ENCODE assay signal across 12 cellular contexts in genomic region chr3:107217161-107217560, GRCh38.
DNase-seq lines count a peak whose midpoint lies in the region; FAIRE-seq and TF ChIP-seq lines count a peak whose summit lies in the region.
"Had no signal": no experiment of that assay in that cellular context is flagged by ENCODE, and none has a peak within 500 bp of the region (broad histone marks: within the 10 kb centered on the region; RNA-seq: fewer than 3 reads in every experiment).

No MANE protein-coding gene starts in this region.

- WGBS in spleen, 5 donors: 93 to 99% (median 95%) methylated on average over 5 of the region's 5 CpGs
- 94 to 95% methylated on average over 3 to 5 of the region's 5 CpGs for WGBS in endodermal cell (ENCODE audit: insufficient coverage in 1 of 2, insufficient read length in 1 of 2), 2 experiments

- H3K9me3 Mint-ChIP-seq in astrocyte (ENCODE audit: unreplicated experiment): peaks cover 2% of the 10 kb centered on the region
- no peaks in the 10 kb centered on the region for H3K9me3 Mint-ChIP-seq in endodermal cell
- H3K9me3 Mint-ChIP-seq: stimulated activated effector memory CD8-positive, alpha-beta T cell treated with anti-CD3 and anti-CD28 coated beads, Interleukin-12 subunit alpha, Interleukin-12 subunit beta, amount 100 ng/mL, for 72 hours had no signal

- no peaks in the 10 kb centered on the region for H3K27me3 ChIP-seq in ACC112 (ENCODE audit: insufficient read depth, low read length)
- H3K27me3 ChIP-seq in astrocyte (ENCODE audit: insufficient read depth, low read length): no peaks in the 10 kb centered on the region
- H3K27me3 ChIP-seq in spleen (replicated peaks in 1 of 7): no peaks in the 10 kb centered on the region
- H3K27me3 ChIP-seq in endodermal cell (ENCODE audit: control insufficient read depth, insufficient read depth, low read length, poor library complexity, severe bottlenecking): no peaks in the 10 kb centered on the region
- H3K27me3 ChIP-seq: BLaER1 had no signal

- peaks cover 36% of the 10 kb centered on the region for H3K4me1 Mint-ChIP-seq in astrocyte (ENCODE audit: low read depth, unreplicated experiment)
- H3K4me1 Mint-ChIP-seq in endodermal cell: no peaks in the 10 kb centered on the region

- DNase-seq in HS-5 (ENCODE audit: low read depth): peak; percentile 94
- DNase-seq in astrocyte (ENCODE audit: low read depth): peak; percentile 94
- no peak for DNase-seq in NCI-H1105 (lab: John Stamatoyannopoulos, UW)
- no peak for DNase-seq in GM10266 (ENCODE audit: extremely low spot score)
- DNase-seq in spleen: no peak
- no peak for DNase-seq in endodermal cell
- DNase-seq: activated gamma-delta T cell treated with Interleukin-2 at 50 U/mL for 16 hours, NCI-H510A had no signal

- H3K79me2 ChIP-seq in ACC112 (ENCODE audit: control insufficient read depth, insufficient read depth, low read length, unreplicated experiment) (no peaks in the 10 kb centered on the region), astrocyte (ENCODE audit: insufficient read depth, low read length) (no peaks in the 10 kb centered on the region)

- intact Hi-C loops in spleen (cut with DNase I; ENCODE audit: low total_unique reads): no loop called here

- H3K36me3 Mint-ChIP-seq in astrocyte (ENCODE audit: low read depth, unreplicated experiment) (no peaks in the 10 kb centered on the region), endodermal cell (ENCODE audit: low read depth) (no peaks in the 10 kb centered on the region)
- H3K36me3 Mint-ChIP-seq: stimulated activated effector memory CD8-positive, alpha-beta T cell treated with anti-CD3 and anti-CD28 coated beads, Interleukin-12 subunit alpha, Interleukin-12 subunit beta, amount 100 ng/mL, for 72 hours had no signal

- H3K4me1 ChIP-seq in ACC112 (ENCODE audit: control insufficient read depth, insufficient read depth, low read length, unreplicated experiment): peaks cover 60% of the 10 kb centered on the region
- H3K4me1 ChIP-seq in astrocyte (ENCODE audit: insufficient read depth, low read length): peaks cover 29% of the 10 kb centered on the region
- H3K4me1 ChIP-seq in spleen: no peaks in the 10 kb centered on the region
- no peaks in the 10 kb centered on the region for H3K4me1 ChIP-seq in endodermal cell (ENCODE audit: control insufficient read depth, insufficient read depth, low read length)
- H3K4me1 ChIP-seq: BLaER1 had no signal

- H4K20me1 ChIP-seq in astrocyte (ENCODE audit: insufficient read depth, low read length): no peaks in the 10 kb centered on the region
- H4K20me1 ChIP-seq: BLaER1 had no signal

- H3K4me3 Mint-ChIP-seq in astrocyte (ENCODE audit: unreplicated experiment) (no peak overlapping the region), endodermal cell (no peak overlapping the region)
- H3K4me3 Mint-ChIP-seq: stimulated activated effector memory CD8-positive, alpha-beta T cell treated with anti-CD3 and anti-CD28 coated beads, Interleukin-12 subunit alpha, Interleukin-12 subunit beta, amount 100 ng/mL, for 72 hours had no signal

- H2AFZ ChIP-seq in ACC112 (ENCODE audit: low read length, unreplicated experiment) (no peak overlapping the region), astrocyte (ENCODE audit: low read depth, low read length) (no peak overlapping the region)

- H3K36me3 ChIP-seq in ACC112 (ENCODE audit: insufficient read depth, low read length) (no peaks in the 10 kb centered on the region), astrocyte (ENCODE audit: insufficient read depth, low read length) (no peaks in the 10 kb centered on the region), spleen (no peaks in the 10 kb centered on the region), endodermal cell (ENCODE audit: control insufficient read depth, insufficient read depth, low read length) (no peaks in the 10 kb centered on the region)
- H3K36me3 ChIP-seq: BLaER1 had no signal

- H3K4me2 ChIP-seq in astrocyte (ENCODE audit: low read length): peak overlapping the region; percentile 77
- H3K4me2 ChIP-seq: BLaER1 had no signal

- TF ChIP-seq CTCF in astrocyte (IDR thresholded peaks at IDR 0.05; ENCODE audit: insufficient read depth, low read depth, low read length) (no peak), GM10266 (IDR thresholded peaks at IDR 0.05; ENCODE audit: control insufficient read depth, insufficient read depth, low read depth, missing control alignments) (no peak), spleen (IDR thresholded peaks at IDR 0.05 in 8 of 11, conservative IDR thresholded peaks at IDR 0.05 in 3 of 11) (no peak), endodermal cell (conservative IDR thresholded peaks at IDR 0.05) (no peak)

- H3K4me3 ChIP-seq in ACC112 (ENCODE audit: low read depth, low read length): peak overlapping the region; percentile 66
- H3K4me3 ChIP-seq in astrocyte (ENCODE audit: insufficient read depth, low read depth, low read length): peak overlapping the region; percentile 18
- H3K4me3 ChIP-seq in spleen: no peak overlapping the region
- no peak overlapping the region for H3K4me3 ChIP-seq in endodermal cell (ENCODE audit: low read length)
- H3K4me3 ChIP-seq: BLaER1 had no signal

- peak overlapping the region; percentile 83 for H3K9ac ChIP-seq in astrocyte (ENCODE audit: low read length)
- no peak overlapping the region for H3K9ac ChIP-seq in endodermal cell (ENCODE audit: extremely low read depth, low read length, poor library complexity, severe bottlenecking)
- H3K9ac ChIP-seq: BLaER1 had no signal

- peak overlapping the region; percentile 29 for H3K27ac Mint-ChIP-seq in astrocyte (ENCODE audit: unreplicated experiment)
- no peak overlapping the region for H3K27ac Mint-ChIP-seq in endodermal cell
- H3K27ac Mint-ChIP-seq: stimulated activated effector memory CD8-positive, alpha-beta T cell treated with anti-CD3 and anti-CD28 coated beads, Interleukin-12 subunit alpha, Interleukin-12 subunit beta, amount 100 ng/mL, for 72 hours had no signal

- H3K27me3 Mint-ChIP-seq in astrocyte (ENCODE audit: low read depth, unreplicated experiment) (no peaks in the 10 kb centered on the region), endodermal cell (ENCODE audit: insufficient read depth) (no peaks in the 10 kb centered on the region)

- TF ChIP-seq POLR2A in spleen (IDR thresholded peaks at IDR 0.05): no peak

- peak overlapping the region; percentile 100 for H3K27ac ChIP-seq in ACC112 (ENCODE audit: low read depth, low read length)
- peak overlapping the region; percentile 97 for H3K27ac ChIP-seq in astrocyte (ENCODE audit: low read depth, low read length)
- no peak overlapping the region for H3K27ac ChIP-seq in spleen
- H3K27ac ChIP-seq in endodermal cell (ENCODE audit: low read depth, low read length): no peak overlapping the region
- H3K27ac ChIP-seq: BLaER1 had no signal

- FAIRE-seq in astrocyte (lab: Jason Lieb, UNC): peak; percentile 92
- peak; percentile 9 for FAIRE-seq in islet of Langerhans (lab: Jason Lieb, UNC)

- H3K9me3 ChIP-seq in astrocyte (ENCODE audit: insufficient read depth, low read depth, low read length): no peaks in the 10 kb centered on the region
- H3K9me3 ChIP-seq in spleen: no peaks in the 10 kb centered on the region
- no peaks in the 10 kb centered on the region for H3K9me3 ChIP-seq in endodermal cell (ENCODE audit: control insufficient read depth, low read length)

Comparison
In these comparisons a context has a peak if more than half of its experiments do, and no peak if none do; other contexts are left out.
1. H3K27ac ChIP-seq: peak in ACC112 (single experiment) and astrocyte (single experiment); none in spleen (0 of 8) and endodermal cell (single experiment).
2. H3K4me3 ChIP-seq: peak in ACC112 (single experiment) and astrocyte (single experiment); none in spleen (0 of 8) and endodermal cell (single experiment).
3. DNase-seq: peak in HS-5 (single experiment) and astrocyte (single experiment); none in NCI-H1105 (single experiment), GM10266 (single experiment), spleen (single experiment) and endodermal cell (single experiment).